25 cellular contexts compared by ENCODE assay signal in the genomic region with DNA sequence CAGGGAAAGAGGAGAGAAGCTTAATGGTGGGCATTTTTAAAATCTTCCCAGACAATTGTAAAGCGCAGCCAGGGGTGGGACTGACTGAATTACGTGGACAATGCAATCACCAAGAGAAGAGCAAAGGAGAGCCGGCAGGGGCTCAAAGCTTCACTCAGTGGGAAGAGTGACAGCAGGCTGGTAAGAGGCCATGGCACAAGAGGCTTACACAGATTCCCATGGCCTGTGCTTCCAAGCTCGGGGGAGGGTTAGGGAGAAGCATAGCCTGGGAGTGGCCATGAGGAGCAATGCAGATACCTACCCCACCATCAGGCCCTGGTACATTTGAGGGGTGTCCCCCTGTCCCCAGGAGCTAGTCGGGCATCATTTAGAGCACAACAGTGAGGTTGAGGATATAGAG. TPM values are rescaled to one million over a fixed set of nuclear protein-coding genes. Genes with fewer than 3 reads are reported as not detected.
"Had no signal": no experiment of that assay in that cellular context is flagged by ENCODE, and none has a peak within 500 bp of the region (broad histone marks: within the 10 kb centered on the region; RNA-seq: fewer than 3 reads in every experiment).

No MANE protein-coding gene starts in this region.

- H3K9me3 Mint-ChIP-seq: activated CD4-positive, alpha-beta T cell treated with anti-CD3 and anti-CD28 coated beads, Interleukin-2, amount 10 ng/mL, durations not matched to agents 7 days and 5 days; activated T-cell treated with anti-CD3 and anti-CD28 coated beads, Interleukin-2, amount 50 U/mL, for 4 hours; brain had no signal

- H3K4me1 ChIP-seq: SJCRH30 had no signal

- H3K27me3 ChIP-seq: SJCRH30 had no signal

- H3K36me3 Mint-ChIP-seq: activated CD4-positive, alpha-beta memory T cell treated with anti-CD3 and anti-CD28 coated beads for 36 hours; activated naive CD4-positive, alpha-beta T cell treated with anti-CD3 and anti-CD28 coated beads, Interleukin-2, amount 50 U/mL, for 72 hours; brain had no signal

- H3K36me3 ChIP-seq: SJCRH30 had no signal

- H3K4me3 ChIP-seq: SJCRH30 had no signal

- H3K4me1 Mint-ChIP-seq: activated B cell treated with CpG ODN at 0.5 μM for 24 hours; activated CD4-positive, alpha-beta T cell treated with anti-CD3 and anti-CD28 coated beads, Interleukin-2, amount 10 ng/mL, durations not matched to agents 7 days and 5 days; activated naive CD8-positive, alpha-beta T cell treated with anti-CD3 and anti-CD28 coated beads, Interleukin-2, amount 50 U/mL, for 24 hours had no signal

- ATAC-seq: activated naive CD4-positive, alpha-beta T cell treated with anti-CD3 and anti-CD28 coated beads, Interleukin-2, amount 50 U/mL, for 72 hours; activated naive CD8-positive, alpha-beta T cell treated with anti-CD3 and anti-CD28 coated beads, Interleukin-2, amount 50 U/mL, for 24 hours had no signal

- H3K9me3 ChIP-seq: SJCRH30, SK-N-SH had no signal

- H3K27ac ChIP-seq: SJCRH30 had no signal

- DNase-seq: activated B cell treated with CpG ODN at 0.5 μM for 24 hours; activated CD4-positive, alpha-beta memory T cell treated with anti-CD3 and anti-CD28 coated beads for 36 hours; activated CD4-positive, alpha-beta T cell treated with anti-CD3 and anti-CD28 coated beads, Interleukin-2, amount 10 ng/mL, durations not matched to agents 7 days and 5 days; activated CD8-positive, alpha-beta memory T cell treated with anti-CD3 and anti-CD28 coated beads for 24 hours; activated effector memory CD4-positive, alpha-beta T cell treated with anti-CD3 and anti-CD28 coated beads, Interleukin-2, amount 50 U/mL, for 16 hours; activated naive CD4-positive, alpha-beta T cell treated with Interleukin-2 at 50 U/mL for 16 hours; activated naive CD8-positive, alpha-beta T cell treated with anti-CD3 and anti-CD28 coated beads, Interleukin-2, amount 50 U/mL, for 24 hours; activated T-cell treated with anti-CD3 and anti-CD28 coated beads, Interleukin-2, amount 50 U/mL, for 4 hours; amniotic stem cell; Kasumi-1; KBM-7; NCI-H1092; NCI-H1417; NCI-H1930; NCI-H2171; NCI-H2227 treated with DMSO at 0.1 percent for 48 hours; NCI-H446 treated with DMSO at 0.1 percent for 48 hours; NCI-H524 treated with DMSO at 0.1 percent for 48 hours; NCI-H748 treated with DMSO at 0.1 percent for 48 hours; SJCRH30; SK-N-SH had no signal

- H3K4me3 Mint-ChIP-seq: activated B cell treated with CpG ODN at 0.5 μM for 24 hours; activated CD4-positive, alpha-beta memory T cell treated with anti-CD3 and anti-CD28 coated beads for 36 hours; activated CD4-positive, alpha-beta T cell treated with anti-CD3 and anti-CD28 coated beads, Interleukin-2, amount 10 ng/mL, durations not matched to agents 7 days and 5 days; activated naive CD8-positive, alpha-beta T cell treated with anti-CD3 and anti-CD28 coated beads, Interleukin-2, amount 50 U/mL, for 24 hours; activated T-cell treated with anti-CD3 and anti-CD28 coated beads, Interleukin-2, amount 50 U/mL, for 4 hours; brain had no signal

- H3K27me3 Mint-ChIP-seq: activated CD4-positive, alpha-beta memory T cell treated with anti-CD3 and anti-CD28 coated beads for 36 hours; activated CD4-positive, alpha-beta T cell treated with anti-CD3 and anti-CD28 coated beads, Interleukin-2, amount 10 ng/mL, durations not matched to agents 7 days and 5 days; activated naive CD8-positive, alpha-beta T cell treated with anti-CD3 and anti-CD28 coated beads, Interleukin-2, amount 50 U/mL, for 24 hours had no signal

- H3K27ac Mint-ChIP-seq: activated B cell treated with CpG ODN at 0.5 μM for 24 hours; activated CD4-positive, alpha-beta memory T cell treated with anti-CD3 and anti-CD28 coated beads for 36 hours; activated CD4-positive, alpha-beta T cell treated with anti-CD3 and anti-CD28 coated beads, Interleukin-2, amount 10 ng/mL, durations not matched to agents 7 days and 5 days; activated naive CD4-positive, alpha-beta T cell treated with anti-CD3 and anti-CD28 coated beads, Interleukin-2, amount 50 U/mL, for 72 hours; activated naive CD8-positive, alpha-beta T cell treated with anti-CD3 and anti-CD28 coated beads, Interleukin-2, amount 50 U/mL, for 24 hours had no signal

RNA-seq across cellular contexts. Expression of a gene that starts 27.1 kb away (rescaled TPM):
- total RNA-seq: activated B cell treated with CpG ODN at 0.5 μM for 24 hours; activated CD4-positive, alpha-beta memory T cell treated with anti-CD3 and anti-CD28 coated beads for 36 hours; activated naive CD4-positive, alpha-beta T cell treated with anti-CD3 and anti-CD28 coated beads, Interleukin-2, amount 50 U/mL, for 72 hours; activated T-cell treated with anti-CD3 and anti-CD28 coated beads, Interleukin-2, amount 50 U/mL, for 4 hours; OCI-LY7; T-helper 1 cell treated with Interleukin-12 subunit alpha and Interleukin-12 subunit beta and Interleukin-4 antibody, amounts not matched to agents 30 ng/mL and 1 ng/mL, for 36 hours had no signal
